In genomic region chr6:36063318-36063717, GRCh38 we compare ENCODE assay signal across 1 cellular context.
TF ChIP-seq lines count a peak whose summit lies in the region.

No MANE protein-coding gene starts in this region.

TF ChIP-seq in HepG2, 621 proteins besides CTCF, POLR2A, EP300 and RAD21 (continued from another document and continues in another):
- TF ChIP-seq, protein P1, sequence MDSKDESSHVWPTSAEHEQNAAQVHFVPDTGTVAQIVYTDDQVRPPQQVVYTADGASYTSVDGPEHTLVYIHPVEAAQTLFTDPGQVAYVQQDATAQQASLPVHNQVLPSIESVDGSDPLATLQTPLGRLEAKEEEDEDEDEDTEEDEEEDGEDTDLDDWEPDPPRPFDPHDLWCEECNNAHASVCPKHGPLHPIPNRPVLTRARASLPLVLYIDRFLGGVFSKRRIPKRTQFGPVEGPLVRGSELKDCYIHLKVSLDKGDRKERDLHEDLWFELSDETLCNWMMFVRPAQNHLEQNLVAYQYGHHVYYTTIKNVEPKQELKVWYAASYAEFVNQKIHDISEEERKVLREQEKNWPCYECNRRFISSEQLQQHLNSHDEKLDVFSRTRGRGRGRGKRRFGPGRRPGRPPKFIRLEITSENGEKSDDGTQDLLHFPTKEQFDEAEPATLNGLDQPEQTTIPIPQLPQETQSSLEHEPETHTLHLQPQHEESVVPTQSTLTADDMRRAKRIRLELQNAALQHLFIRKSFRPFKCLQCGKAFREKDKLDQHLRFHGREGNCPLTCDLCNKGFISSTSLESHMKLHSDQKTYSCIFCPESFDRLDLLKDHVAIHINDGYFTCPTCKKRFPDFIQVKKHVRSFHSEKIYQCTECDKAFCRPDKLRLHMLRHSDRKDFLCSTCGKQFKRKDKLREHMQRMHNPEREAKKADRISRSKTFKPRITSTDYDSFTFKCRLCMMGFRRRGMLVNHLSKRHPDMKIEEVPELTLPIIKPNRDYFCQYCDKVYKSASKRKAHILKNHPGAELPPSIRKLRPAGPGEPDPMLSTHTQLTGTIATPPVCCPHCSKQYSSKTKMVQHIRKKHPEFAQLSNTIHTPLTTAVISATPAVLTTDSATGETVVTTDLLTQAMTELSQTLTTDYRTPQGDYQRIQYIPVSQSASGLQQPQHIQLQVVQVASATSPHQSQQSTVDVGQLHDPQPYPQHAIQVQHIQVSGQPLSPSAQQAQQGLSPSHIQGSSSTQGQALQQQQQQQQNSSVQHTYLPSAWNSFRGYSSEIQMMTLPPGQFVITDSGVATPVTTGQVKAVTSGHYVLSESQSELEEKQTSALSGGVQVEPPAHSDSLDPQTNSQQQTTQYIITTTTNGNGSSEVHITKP (CRISPR knock-in tag; IDR thresholded peaks at IDR 0.05; ENCODE audit: low read depth): no peak
- TF ChIP-seq, protein P2, sequence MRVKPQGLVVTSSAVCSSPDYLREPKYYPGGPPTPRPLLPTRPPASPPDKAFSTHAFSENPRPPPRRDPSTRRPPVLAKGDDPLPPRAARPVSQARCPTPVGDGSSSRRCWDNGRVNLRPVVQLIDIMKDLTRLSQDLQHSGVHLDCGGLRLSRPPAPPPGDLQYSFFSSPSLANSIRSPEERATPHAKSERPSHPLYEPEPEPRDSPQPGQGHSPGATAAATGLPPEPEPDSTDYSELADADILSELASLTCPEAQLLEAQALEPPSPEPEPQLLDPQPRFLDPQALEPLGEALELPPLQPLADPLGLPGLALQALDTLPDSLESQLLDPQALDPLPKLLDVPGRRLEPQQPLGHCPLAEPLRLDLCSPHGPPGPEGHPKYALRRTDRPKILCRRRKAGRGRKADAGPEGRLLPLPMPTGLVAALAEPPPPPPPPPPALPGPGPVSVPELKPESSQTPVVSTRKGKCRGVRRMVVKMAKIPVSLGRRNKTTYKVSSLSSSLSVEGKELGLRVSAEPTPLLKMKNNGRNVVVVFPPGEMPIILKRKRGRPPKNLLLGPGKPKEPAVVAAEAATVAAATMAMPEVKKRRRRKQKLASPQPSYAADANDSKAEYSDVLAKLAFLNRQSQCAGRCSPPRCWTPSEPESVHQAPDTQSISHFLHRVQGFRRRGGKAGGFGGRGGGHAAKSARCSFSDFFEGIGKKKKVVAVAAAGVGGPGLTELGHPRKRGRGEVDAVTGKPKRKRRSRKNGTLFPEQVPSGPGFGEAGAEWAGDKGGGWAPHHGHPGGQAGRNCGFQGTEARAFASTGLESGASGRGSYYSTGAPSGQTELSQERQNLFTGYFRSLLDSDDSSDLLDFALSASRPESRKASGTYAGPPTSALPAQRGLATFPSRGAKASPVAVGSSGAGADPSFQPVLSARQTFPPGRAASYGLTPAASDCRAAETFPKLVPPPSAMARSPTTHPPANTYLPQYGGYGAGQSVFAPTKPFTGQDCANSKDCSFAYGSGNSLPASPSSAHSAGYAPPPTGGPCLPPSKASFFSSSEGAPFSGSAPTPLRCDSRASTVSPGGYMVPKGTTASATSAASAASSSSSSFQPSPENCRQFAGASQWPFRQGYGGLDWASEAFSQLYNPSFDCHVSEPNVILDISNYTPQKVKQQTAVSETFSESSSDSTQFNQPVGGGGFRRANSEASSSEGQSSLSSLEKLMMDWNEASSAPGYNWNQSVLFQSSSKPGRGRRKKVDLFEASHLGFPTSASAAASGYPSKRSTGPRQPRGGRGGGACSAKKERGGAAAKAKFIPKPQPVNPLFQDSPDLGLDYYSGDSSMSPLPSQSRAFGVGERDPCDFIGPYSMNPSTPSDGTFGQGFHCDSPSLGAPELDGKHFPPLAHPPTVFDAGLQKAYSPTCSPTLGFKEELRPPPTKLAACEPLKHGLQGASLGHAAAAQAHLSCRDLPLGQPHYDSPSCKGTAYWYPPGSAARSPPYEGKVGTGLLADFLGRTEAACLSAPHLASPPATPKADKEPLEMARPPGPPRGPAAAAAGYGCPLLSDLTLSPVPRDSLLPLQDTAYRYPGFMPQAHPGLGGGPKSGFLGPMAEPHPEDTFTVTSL (CRISPR knock-in tag; IDR thresholded peaks at IDR 0.05; ENCODE audit: borderline replicate concordance): peak; percentile 87; the same call in 1 of the 2 replicates
- no peak for TF ChIP-seq TEF (CRISPR knock-in tag; IDR thresholded peaks at IDR 0.05)
- no peak for TF ChIP-seq HES4 (CRISPR knock-in tag; IDR thresholded peaks at IDR 0.05; ENCODE audit: borderline replicate concordance)
- TF ChIP-seq ZNF10 (CRISPR knock-in tag; IDR thresholded peaks at IDR 0.05; ENCODE audit: borderline replicate concordance, low read depth): no peak
- TF ChIP-seq TEAD2 (CRISPR knock-in tag; IDR thresholded peaks at IDR 0.05): no peak
- 0 out of 2 replicates have a peak, but pooled peaks have one; percentile 29 for TF ChIP-seq ZNF264 (CRISPR knock-in tag; IDR thresholded peaks at IDR 0.05)
- TF ChIP-seq MZF1 (CRISPR knock-in tag; IDR thresholded peaks at IDR 0.05; ENCODE audit: borderline replicate concordance): no peak
- TF ChIP-seq ZNF280B (CRISPR knock-in tag; IDR thresholded peaks at IDR 0.05; ENCODE audit: borderline replicate concordance): no peak
- TF ChIP-seq RCOR2 (CRISPR knock-in tag; IDR thresholded peaks at IDR 0.05): 0 out of 2 replicates have a peak, but pooled peaks have one; percentile 57
- TF ChIP-seq, protein P3, sequence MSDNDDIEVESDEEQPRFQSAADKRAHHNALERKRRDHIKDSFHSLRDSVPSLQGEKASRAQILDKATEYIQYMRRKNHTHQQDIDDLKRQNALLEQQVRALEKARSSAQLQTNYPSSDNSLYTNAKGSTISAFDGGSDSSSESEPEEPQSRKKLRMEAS (IDR thresholded peaks at IDR 0.05): peak; percentile 34; the same call in 1 of the 2 replicates
- TF ChIP-seq FOXK1 (CRISPR knock-in tag; IDR thresholded peaks at IDR 0.05; ENCODE audit: borderline replicate concordance, low read depth): 0 out of 2 replicates have a peak, but pooled peaks have one; percentile 28
- peak; percentile 56 for TF ChIP-seq KAT8 (CRISPR knock-in tag; IDR thresholded peaks at IDR 0.05)
- TF ChIP-seq NCOA2 (CRISPR knock-in tag; IDR thresholded peaks at IDR 0.05): peak; percentile 77
- TF ChIP-seq ZNF333 (CRISPR knock-in tag; IDR thresholded peaks at IDR 0.05; ENCODE audit: borderline replicate concordance): no peak
- TF ChIP-seq ZZZ3 (CRISPR knock-in tag; IDR thresholded peaks at IDR 0.05; ENCODE audit: borderline replicate concordance): no peak
- TF ChIP-seq, protein P4, sequence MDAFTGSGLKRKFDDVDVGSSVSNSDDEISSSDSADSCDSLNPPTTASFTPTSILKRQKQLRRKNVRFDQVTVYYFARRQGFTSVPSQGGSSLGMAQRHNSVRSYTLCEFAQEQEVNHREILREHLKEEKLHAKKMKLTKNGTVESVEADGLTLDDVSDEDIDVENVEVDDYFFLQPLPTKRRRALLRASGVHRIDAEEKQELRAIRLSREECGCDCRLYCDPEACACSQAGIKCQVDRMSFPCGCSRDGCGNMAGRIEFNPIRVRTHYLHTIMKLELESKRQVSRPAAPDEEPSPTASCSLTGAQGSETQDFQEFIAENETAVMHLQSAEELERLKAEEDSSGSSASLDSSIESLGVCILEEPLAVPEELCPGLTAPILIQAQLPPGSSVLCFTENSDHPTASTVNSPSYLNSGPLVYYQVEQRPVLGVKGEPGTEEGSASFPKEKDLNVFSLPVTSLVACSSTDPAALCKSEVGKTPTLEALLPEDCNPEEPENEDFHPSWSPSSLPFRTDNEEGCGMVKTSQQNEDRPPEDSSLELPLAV (CRISPR knock-in tag; conservative IDR thresholded peaks at IDR 0.05; ENCODE audit: low read depth): no peak
- no peak for TF ChIP-seq TERF1 (CRISPR knock-in tag; IDR thresholded peaks at IDR 0.05)
- TF ChIP-seq ZKSCAN1 (IDR thresholded peaks at IDR 0.05; ENCODE audit: low read length): no peak
- TF ChIP-seq GFI1 (CRISPR knock-in tag; IDR thresholded peaks at IDR 0.05; ENCODE audit: borderline replicate concordance): no peak
- no peak for TF ChIP-seq ZNF572 (CRISPR knock-in tag; IDR thresholded peaks at IDR 0.05)
- no peak for TF ChIP-seq ZNF441 (CRISPR knock-in tag; IDR thresholded peaks at IDR 0.05; ENCODE audit: borderline replicate concordance)
- TF ChIP-seq FOXO1 (CRISPR knock-in tag; IDR thresholded peaks at IDR 0.05): peak; percentile 66; the same call in 1 of the 2 replicates
- no peak for TF ChIP-seq ZFY (CRISPR knock-in tag; IDR thresholded peaks at IDR 0.05)
- TF ChIP-seq ONECUT2 (CRISPR knock-in tag; IDR thresholded peaks at IDR 0.05): peak; percentile 79
- TF ChIP-seq HOXA9 (CRISPR knock-in tag; IDR thresholded peaks at IDR 0.05; ENCODE audit: borderline replicate concordance): peak; percentile 98
- 0 out of 2 replicates have a peak, but pooled peaks have one; percentile 52 for TF ChIP-seq SIX4 (CRISPR knock-in tag; IDR thresholded peaks at IDR 0.05)
- TF ChIP-seq, protein P5, sequence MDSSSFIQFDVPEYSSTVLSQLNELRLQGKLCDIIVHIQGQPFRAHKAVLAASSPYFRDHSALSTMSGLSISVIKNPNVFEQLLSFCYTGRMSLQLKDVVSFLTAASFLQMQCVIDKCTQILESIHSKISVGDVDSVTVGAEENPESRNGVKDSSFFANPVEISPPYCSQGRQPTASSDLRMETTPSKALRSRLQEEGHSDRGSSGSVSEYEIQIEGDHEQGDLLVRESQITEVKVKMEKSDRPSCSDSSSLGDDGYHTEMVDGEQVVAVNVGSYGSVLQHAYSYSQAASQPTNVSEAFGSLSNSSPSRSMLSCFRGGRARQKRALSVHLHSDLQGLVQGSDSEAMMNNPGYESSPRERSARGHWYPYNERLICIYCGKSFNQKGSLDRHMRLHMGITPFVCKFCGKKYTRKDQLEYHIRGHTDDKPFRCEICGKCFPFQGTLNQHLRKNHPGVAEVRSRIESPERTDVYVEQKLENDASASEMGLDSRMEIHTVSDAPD (CRISPR knock-in tag; IDR thresholded peaks at IDR 0.05): no peak; the same call in 1 of the 2 replicates
- 0 out of 2 replicates have a peak, but pooled peaks have one; percentile 51 for TF ChIP-seq KDM1A (CRISPR knock-in tag; IDR thresholded peaks at IDR 0.05)
- no peak for TF ChIP-seq MTF2 (CRISPR knock-in tag; IDR thresholded peaks at IDR 0.05; ENCODE audit: borderline replicate concordance)
- peak; percentile 42; the same call in 1 of the 2 replicates for TF ChIP-seq BCL6 (CRISPR knock-in tag; IDR thresholded peaks at IDR 0.05)
- TF ChIP-seq SPEN (CRISPR knock-in tag; IDR thresholded peaks at IDR 0.05; ENCODE audit: low read depth): no peak
- TF ChIP-seq MTERF4 (CRISPR knock-in tag; IDR thresholded peaks at IDR 0.05): no peak
- TF ChIP-seq ZNF12 (CRISPR knock-in tag; IDR thresholded peaks at IDR 0.05): no peak
- TF ChIP-seq KMT2A (CRISPR knock-in tag; IDR thresholded peaks at IDR 0.05): 0 out of 2 replicates have a peak, but pooled peaks have one; percentile 37
- TF ChIP-seq ZNF543 (CRISPR knock-in tag; IDR thresholded peaks at IDR 0.05): no peak
- no peak for TF ChIP-seq ZNF138 (CRISPR knock-in tag; IDR thresholded peaks at IDR 0.05; ENCODE audit: low read depth)
- no peak for TF ChIP-seq EEA1 (CRISPR knock-in tag; IDR thresholded peaks at IDR 0.05; ENCODE audit: borderline replicate concordance)
- TF ChIP-seq ZBTB42 (CRISPR knock-in tag; IDR thresholded peaks at IDR 0.05): no peak
- peak; percentile 67; the same call in 1 of the 2 replicates for TF ChIP-seq ZNF331 (CRISPR knock-in tag; IDR thresholded peaks at IDR 0.05)
- no peak for TF ChIP-seq ZKSCAN5 (CRISPR knock-in tag; IDR thresholded peaks at IDR 0.05)
- no peak for TF ChIP-seq NCOA1 (CRISPR knock-in tag; IDR thresholded peaks at IDR 0.05)
- TF ChIP-seq HDAC1 (CRISPR knock-in tag; IDR thresholded peaks at IDR 0.05): peak; percentile 71; the same call in 1 of the 2 replicates
- TF ChIP-seq FOXK2 (IDR thresholded peaks at IDR 0.05): no peak
- TF ChIP-seq HCFC1 (IDR thresholded peaks at IDR 0.05; ENCODE audit: low read depth, low read length): no peak
- TF ChIP-seq ZNF761 (CRISPR knock-in tag; conservative IDR thresholded peaks at IDR 0.05): no peak
- TF ChIP-seq ETV5 (CRISPR knock-in tag; IDR thresholded peaks at IDR 0.05; ENCODE audit: borderline replicate concordance): no peak; the same call in 1 of the 2 replicates
- TF ChIP-seq ZNF430 (CRISPR knock-in tag; IDR thresholded peaks at IDR 0.05): no peak
